Comparison of ENCODE assay signal across 23 cellular contexts in genomic region chr1:242764161-242764560, GRCh38.
"Had no signal": no experiment of that assay in that cellular context is flagged by ENCODE, and none has a peak within 500 bp of the region (broad histone marks: within the 10 kb centered on the region; RNA-seq: fewer than 3 reads in every experiment).

No MANE protein-coding gene starts in this region.

- H3K4me2 ChIP-seq: KMS-11 had no signal

- H3K9ac ChIP-seq: KMS-11 had no signal

- ATAC-seq: activated T-helper 17 cell treated with anti-CD3 and anti-CD28 coated beads, Interleukin-2, amount 50 U/mL, for 72 hours; body of pancreas; T-cell had no signal

- H3K4me1 ChIP-seq: body of pancreas, Peyer's patch had no signal

- H3K27me3 ChIP-seq: body of pancreas, Peyer's patch had no signal

- H3K27ac ChIP-seq: body of pancreas, KMS-11, Peyer's patch, VCaP had no signal

- H3K9me3 ChIP-seq: body of pancreas had no signal

- DNase-seq: activated CD4-positive, alpha-beta memory T cell treated with anti-CD3 and anti-CD28 coated beads for 36 hours; activated CD4-positive, alpha-beta T cell treated with anti-CD3 and anti-CD28 coated beads, Interleukin-2, amount 10 ng/mL, durations not matched to agents 7 days and 5 days; activated CD4-positive, CD25-positive, alpha-beta regulatory T cell; activated CD8-positive, alpha-beta memory T cell treated with anti-CD3 and anti-CD28 coated beads for 24 hours; activated gamma-delta T cell; activated naive CD4-positive, alpha-beta T cell treated with anti-CD3 and anti-CD28 coated beads for 36 hours; activated T-cell treated with anti-CD3 and anti-CD28 coated beads, Interleukin-2, amount 50 U/mL, for 48 hours; body of pancreas; MM.1S; NCI-H1105 treated with DMSO at 0.1 percent for 48 hours; NCI-H1436 treated with DMSO at 0.1 percent for 48 hours; NCI-H187 treated with DMSO at 0.1 percent for 48 hours; NCI-H2081 treated with DMSO at 0.1 percent for 48 hours; NCI-H446; NCI-H524; Peyer's patch; SHP77 treated with DMSO at 0.1 percent for 48 hours; T-cell; T-helper 2 cell; T1000 had no signal

- H3K36me3 ChIP-seq: Peyer's patch had no signal

- H3K4me3 ChIP-seq: body of pancreas, Peyer's patch had no signal
